In genomic region chr19:43731854-43732253, GRCh38 we compare ENCODE assay signal across 16 cellular contexts. TPM values are rescaled to one million over a fixed set of nuclear protein-coding genes. Genes with fewer than 3 reads are reported as not detected.
DNase-seq lines count a peak whose midpoint lies in the region; ATAC-seq and TF ChIP-seq lines count a peak whose summit lies in the region.
"Had no signal": no experiment of that assay in that cellular context is flagged by ENCODE, and none has a peak within 500 bp of the region (broad histone marks: within the 10 kb centered on the region; RNA-seq: fewer than 3 reads in every experiment).

No MANE protein-coding gene starts in this region.

- POLR2A ChIA-PET in PC-3 (lab: Charles Lee; ENCODE audit: unreplicated experiment), result no interaction called here

- H3K4me2 ChIP-seq in PC-3 (ENCODE audit: low read length), result no peak overlapping the region

- H3K79me2 ChIP-seq in PC-3 (ENCODE audit: low read length), result no peaks in the 10 kb centered on the region

- H3K4me1 ChIP-seq in BE2C (no peaks in the 10 kb centered on the region), PC-3 (ENCODE audit: insufficient read depth, low read length) (no peaks in the 10 kb centered on the region)

- no peak overlapping the region for H3K9ac ChIP-seq in PC-3 (ENCODE audit: low read length)

- H3F3A ChIP-seq in PC-3 (ENCODE audit: low read length, unreplicated experiment), result no peaks in the 10 kb centered on the region

- H3K27me3 ChIP-seq in BE2C, result no peaks in the 10 kb centered on the region
- no peaks in the 10 kb centered on the region for H3K27me3 ChIP-seq in PC-3 (ENCODE audit: low read length)
- H3K27me3 ChIP-seq: cardiac muscle cell, left lung had no signal

- CTCF ChIA-PET in PC-3 (lab: Charles Lee), result no interaction called here

- H3K4me1 Mint-ChIP-seq in T-helper 17 cell (no peaks in the 10 kb centered on the region), mesothelial cell of epicardium (peaks cover 9% of the 10 kb centered on the region)
- H3K4me1 Mint-ChIP-seq: activated CD8-positive, alpha-beta memory T cell treated with anti-CD3 and anti-CD28 coated beads, Interleukin-2, amount 10 ng/mL, durations not matched to agents 7 days and 5 days had no signal

- H3K36me3 ChIP-seq in BE2C, result peaks cover 17% of the 10 kb centered on the region
- peaks cover 18% of the 10 kb centered on the region; the same call in 1 of the 2 replicates for H3K36me3 ChIP-seq in PC-3 (ENCODE audit: low read depth, low read length)

- no peak overlapping the region for H3K4me3 Mint-ChIP-seq in T-helper 17 cell
- no peak overlapping the region for H3K4me3 Mint-ChIP-seq in mesothelial cell of epicardium
- H3K4me3 Mint-ChIP-seq: activated CD8-positive, alpha-beta memory T cell treated with anti-CD3 and anti-CD28 coated beads, Interleukin-2, amount 10 ng/mL, durations not matched to agents 7 days and 5 days had no signal

- H3K36me3 Mint-ChIP-seq in T-helper 17 cell (ENCODE audit: low read depth) (peaks cover 8% of the 10 kb centered on the region), mesothelial cell of epicardium (peaks cover 41% of the 10 kb centered on the region)

- no peak overlapping the region for H3K27ac ChIP-seq in PC-3 (ENCODE audit: low read length)
- H3K27ac ChIP-seq: cardiac muscle cell had no signal

- TF ChIP-seq CTCF in BE2C (IDR thresholded peaks at IDR 0.05; ENCODE audit: low read depth, low read length) (no peak), mesothelial cell of epicardium (IDR thresholded peaks at IDR 0.05; ENCODE audit: unreplicated experiment) (no peak), PC-3 (conservative IDR thresholded peaks at IDR 0.05; ENCODE audit: low read depth, low read length) (no peak)

- BruUV-seq in PC-3 (replicated peaks; lab: Mats Ljungman, UMichigan), result no TSS peak

- intact Hi-C loops in PC-3 (cut with micrococcal nuclease), result no loop called here

- DNase-seq in BE2C (peak; percentile 50), GF-D8 (lab: John Stamatoyannopoulos, UW) (peak; percentile 77), T-helper 17 cell (no peak), mesothelial cell of epicardium (ENCODE audit: low spot score in 2 of 2, unreplicated experiment in 2 of 2) (no peak), PC-3 (no peak), NCI-H524 treated with DMSO at 0.1 percent for 48 hours (lab: John Stamatoyannopoulos, UW) (no peak)
- DNase-seq: activated CD8-positive, alpha-beta memory T cell treated with anti-CD3 and anti-CD28 coated beads, Interleukin-2, amount 10 ng/mL, durations not matched to agents 7 days and 5 days; effector memory CD4-positive, alpha-beta T cell; KG1; left lung; NCI-H1417; NCI-H226 had no signal

- no peaks in the 10 kb centered on the region for H4K20me1 ChIP-seq in PC-3 (ENCODE audit: low read length)

- H3K27me3 Mint-ChIP-seq in T-helper 17 cell (no peaks in the 10 kb centered on the region), mesothelial cell of epicardium (ENCODE audit: low read depth) (no peaks in the 10 kb centered on the region)
- H3K27me3 Mint-ChIP-seq: activated CD8-positive, alpha-beta memory T cell treated with anti-CD3 and anti-CD28 coated beads, Interleukin-2, amount 10 ng/mL, durations not matched to agents 7 days and 5 days had no signal

- H3K9me3 Mint-ChIP-seq in mesothelial cell of epicardium, result no peaks in the 10 kb centered on the region

- ATAC-seq in T-helper 17 cell (no peak), PC-3 (no peak), GM21528 (IDR thresholded peaks at IDR 0.05; ENCODE audit: low FRiP score, unreplicated experiment) (no peak), HG03460 (IDR thresholded peaks at IDR 0.05; ENCODE audit: unreplicated experiment) (no peak)
- ATAC-seq: activated CD8-positive, alpha-beta memory T cell treated with anti-CD3 and anti-CD28 coated beads, Interleukin-2, amount 10 ng/mL, durations not matched to agents 7 days and 5 days; left lung had no signal

- H3K4me3 ChIP-seq in BE2C (ENCODE audit: low read depth, low read length), result no peak overlapping the region
- H3K4me3 ChIP-seq in PC-3 (ENCODE audit: low read length), result no peak overlapping the region
- H3K4me3 ChIP-seq: cardiac muscle cell, left lung had no signal

- H3K9me3 ChIP-seq in BE2C (no peaks in the 10 kb centered on the region), T-helper 17 cell (ENCODE audit: control insufficient read depth, low read length, poor library complexity, severe bottlenecking) (no peaks in the 10 kb centered on the region), PC-3 (ENCODE audit: low read length) (no peaks in the 10 kb centered on the region)
- H3K9me3 ChIP-seq: left lung had no signal

- no peak overlapping the region for H2AFZ ChIP-seq in PC-3 (ENCODE audit: low read length)

- peak overlapping the region; percentile 73 for H3K27ac Mint-ChIP-seq in T-helper 17 cell
- peak overlapping the region; percentile 87 for H3K27ac Mint-ChIP-seq in mesothelial cell of epicardium
- H3K27ac Mint-ChIP-seq: activated CD8-positive, alpha-beta memory T cell treated with anti-CD3 and anti-CD28 coated beads, Interleukin-2, amount 10 ng/mL, durations not matched to agents 7 days and 5 days had no signal

- H3K9me2 ChIP-seq in PC-3 (replicated peaks; ENCODE audit: low read length), result no peaks in the 10 kb centered on the region

RNA-seq across cellular contexts. Expression of gene IRGC, which starts 16.0 kb away (rescaled TPM):
- not detected for polyA plus RNA-seq in BE2C (2012; ENCODE audit: insufficient read depth, insufficient read length, low read depth)
- not detected for total RNA-seq in T-helper 17 cell
- total RNA-seq in mesothelial cell of epicardium, result not detected in 3 replicates
- not detected in 2 replicates for total RNA-seq in PC-3 (2014; rRNA removed)
- total RNA-seq: activated CD8-positive, alpha-beta memory T cell treated with anti-CD3 and anti-CD28 coated beads, Interleukin-2, amount 10 ng/mL, durations not matched to agents 7 days and 5 days; cardiac muscle cell; left lung; pulmonary artery endothelial cell had no signal
- polyA plus RNA-seq: cardiac muscle cell had no signal

RNA-seq across cellular contexts. Expression of gene SMG9, which starts 22.9 kb away (rescaled TPM):
- polyA plus RNA-seq in BE2C (2012; ENCODE audit: insufficient read depth, insufficient read length, low read depth), result 22.4 TPM
- total RNA-seq in T-helper 17 cell, result 10 to 100 TPM; 35.6 to 44.4 TPM
- 65.8 to 75.7 TPM (median 73.2 TPM) in 3 replicates for total RNA-seq in mesothelial cell of epicardium
- 48.8 and 49.1 TPM in 2 replicates for total RNA-seq in PC-3 (2014; rRNA removed)

RNA-seq across cellular contexts. Expression of gene KCNN4, which starts 48.9 kb away (rescaled TPM):
- polyA plus RNA-seq in BE2C (2012; ENCODE audit: insufficient read depth, insufficient read length, low read depth), result 0.66 TPM
- total RNA-seq in T-helper 17 cell (10 to 100 TPM; 46.4 to 63.1 TPM), mesothelial cell of epicardium (5.4 to 6.4 TPM (median 6.1 TPM) in 3 replicates), PC-3 (2014; rRNA removed) (45.7 and 57.7 TPM in 2 replicates)
- polyA plus RNA-seq: cardiac muscle cell had no signal

Comparison
In these comparisons a context has a peak if more than half of its experiments do, and no peak if none do; other contexts are left out.
1. DNase-seq: peak in BE2C (single experiment) and GF-D8 (single experiment); none in T-helper 17 cell (0 of 3), mesothelial cell of epicardium (0 of 2), PC-3 (single experiment) and NCI-H524 treated with DMSO at 0.1 percent for 48 hours (single experiment).